22 cellular contexts compared by ENCODE assay signal in the genomic region with DNA sequence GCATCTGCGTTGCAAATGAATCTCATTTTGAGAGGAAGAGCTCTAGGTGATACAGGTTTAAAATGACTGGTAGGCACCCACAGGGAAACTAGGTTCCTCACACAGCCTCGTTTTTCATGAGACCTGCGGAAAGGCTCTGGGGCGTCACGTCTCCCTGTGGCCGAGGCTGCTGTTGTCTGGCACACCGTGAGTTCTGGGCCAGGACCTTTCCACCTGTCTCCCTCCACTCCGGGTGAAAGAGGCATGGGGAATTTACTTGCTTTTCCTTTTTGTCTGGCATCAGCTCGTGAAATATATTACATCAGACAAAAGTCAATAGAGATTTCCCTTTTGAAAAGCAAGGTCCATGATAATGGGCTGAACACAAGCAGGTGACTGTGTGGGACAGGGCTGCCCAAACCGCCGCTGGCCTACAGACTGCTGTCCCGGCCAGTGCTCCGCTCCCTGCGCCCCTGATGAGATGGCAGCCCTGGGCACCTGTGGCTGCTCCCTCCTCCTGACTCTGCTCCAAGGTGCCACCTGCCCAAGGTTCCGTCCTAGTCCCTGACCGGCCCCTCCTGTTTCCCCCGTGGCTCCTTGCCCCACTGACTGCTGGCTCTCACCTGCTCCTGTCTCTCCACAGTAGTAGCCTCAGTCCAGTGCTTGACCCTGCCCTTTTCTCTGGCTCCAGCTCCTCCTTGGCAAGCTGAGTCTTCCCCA.
DNase-seq lines count a peak whose midpoint lies in the region; ATAC-seq and TF ChIP-seq lines count a peak whose summit lies in the region.
"Had no signal": no experiment of that assay in that cellular context is flagged by ENCODE, and none has a peak within 500 bp of the region (broad histone marks: within the 10 kb centered on the region; RNA-seq: fewer than 3 reads in every experiment).

No MANE protein-coding gene starts in this region.

- H3K9me3 Mint-ChIP-seq in glutamatergic neuron (ENCODE audit: unreplicated experiment): peaks cover 30% of the 10 kb centered on the region
- H3K9me3 Mint-ChIP-seq in CD8-positive, alpha-beta T cell: no peaks in the 10 kb centered on the region
- H3K9me3 Mint-ChIP-seq: activated CD4-positive, alpha-beta memory T cell treated with anti-CD3 and anti-CD28 coated beads for 36 hours; activated T-cell treated with anti-CD3 and anti-CD28 coated beads, Interleukin-2, amount 50 U/mL, for 4 hours; stimulated activated naive CD8-positive, alpha-beta T cell treated with anti-CD3 and anti-CD28 coated beads, Interleukin-15, Interleukin-2, amounts not matched to agents 100 ng/mL and 50 ng/mL, for 24 hours had no signal

- DNase-seq in cardiac septum (ENCODE audit: low spot score): peak; percentile 61
- no peak for DNase-seq in left ventricle myocardium inferior
- DNase-seq in glutamatergic neuron: peak; percentile 10
- DNase-seq in neuronal stem cell (ENCODE audit: low spot score): no peak
- peak; percentile 35 for DNase-seq in aorta
- no peak for DNase-seq in amniotic stem cell (lab: John Stamatoyannopoulos, UW)
- no peak for DNase-seq in CD8-positive, alpha-beta T cell
- DNase-seq in mammary epithelial cell: no peak
- DNase-seq: activated CD4-positive, alpha-beta memory T cell treated with anti-CD3 and anti-CD28 coated beads for 36 hours; activated T-cell treated with anti-CD3 and anti-CD28 coated beads, Interleukin-2, amount 50 U/mL, for 4 hours; brain microvascular endothelial cell; GDM1; midbrain; NCI-H69; OCI-M1; T-helper 2 cell had no signal

- no CpG with 5 or more reads among the region's 17 CpGs for WGBS in neuronal stem cell (ENCODE audit: extremely low coverage in 2 of 2, insufficient read length in 2 of 2, insufficient replicate concordance in 1 of 2), 2 donors
- 89 to 90% methylated on average over 17 of the region's 17 CpGs for WGBS in aorta, 2 donors
- WGBS in mammary epithelial cell (ENCODE audit: low coverage, missing lambda C conversion rate): 87% methylated on average over 8 of the region's 17 CpGs

- H2BK12ac ChIP-seq in neuronal stem cell (ENCODE audit: low read length): no peak overlapping the region

- no peak overlapping the region for H2BK5ac ChIP-seq in neuronal stem cell (ENCODE audit: low read length)

- H2AFZ ChIP-seq in neuronal stem cell (ENCODE audit: low read length) (no peak overlapping the region), mammary epithelial cell (ENCODE audit: low read depth, low read length) (no peak overlapping the region)

- intact Hi-C loops in cardiac septum (cut with DNase I) (no loop called here), left ventricle myocardium inferior (cut with micrococcal nuclease) (no loop called here), aorta (cut with DNase I) (no loop called here), mammary epithelial cell (cut with micrococcal nuclease) (no loop called here)
- intact Hi-C loops in CD8-positive, alpha-beta T cell (cut with DNase I, micrococcal nuclease): no loop called here

- BruUV-seq in mammary epithelial cell (replicated peaks; lab: Mats Ljungman, UMichigan): no TSS peak

- POLR2A ChIA-PET in CD8-positive, alpha-beta T cell (lab: Charles Lee): no interaction called here

- in situ Hi-C loops in mammary epithelial cell (cut with MboI; ENCODE audit: low sequenced_read_pairs in 2 of 2): no loop called here

- H2AK5ac ChIP-seq in neuronal stem cell (ENCODE audit: low read depth, low read length): no peak overlapping the region

- H3K4me3 Mint-ChIP-seq in glutamatergic neuron (ENCODE audit: unreplicated experiment): no peak overlapping the region
- H3K4me3 Mint-ChIP-seq in CD8-positive, alpha-beta T cell: no peak overlapping the region
- H3K4me3 Mint-ChIP-seq: activated CD4-positive, alpha-beta memory T cell treated with anti-CD3 and anti-CD28 coated beads for 36 hours; activated naive CD8-positive, alpha-beta T cell; activated T-cell treated with anti-CD3 and anti-CD28 coated beads, Interleukin-2, amount 50 U/mL, for 4 hours; stimulated activated naive CD8-positive, alpha-beta T cell treated with anti-CD3 and anti-CD28 coated beads, Interleukin-15, Interleukin-2, amounts not matched to agents 100 ng/mL and 50 ng/mL, for 24 hours had no signal

- peaks cover 3% of the 10 kb centered on the region for H3K79me1 ChIP-seq in neuronal stem cell (ENCODE audit: low read depth, low read length)

- no peak overlapping the region for H2BK120ac ChIP-seq in neuronal stem cell (ENCODE audit: low read depth, low read length)

- H2BK15ac ChIP-seq in neuronal stem cell (ENCODE audit: low read length): peak overlapping the region; percentile 64

- H3K36me3 ChIP-seq in left ventricle myocardium inferior (no peaks in the 10 kb centered on the region), neuronal stem cell (replicated peaks in 1 of 2; ENCODE audit: control insufficient read depth in 2 of 2, insufficient read depth in 2 of 2, low read length in 2 of 2) (no peaks in the 10 kb centered on the region), aorta (ENCODE audit: control insufficient read depth in 1 of 2, insufficient read depth in 2 of 2, low read length in 1 of 2) (no peaks in the 10 kb centered on the region), mammary epithelial cell (ENCODE audit: insufficient read depth, low read length) (no peaks in the 10 kb centered on the region)
- no peaks in the 10 kb centered on the region for H3K36me3 ChIP-seq in CD8-positive, alpha-beta T cell (ENCODE audit: insufficient read depth, low read length)
- H3K36me3 ChIP-seq: brain microvascular endothelial cell, uterus had no signal

- H3K36me3 Mint-ChIP-seq in glutamatergic neuron (ENCODE audit: unreplicated experiment): peaks cover 26% of the 10 kb centered on the region
- peaks cover 10% of the 10 kb centered on the region for H3K36me3 Mint-ChIP-seq in CD8-positive, alpha-beta T cell

- H3K4me2 ChIP-seq in neuronal stem cell (ENCODE audit: insufficient read depth, low read length, poor library complexity, severe bottlenecking) (no peak overlapping the region), mammary epithelial cell (ENCODE audit: insufficient read depth, low read depth, low read length) (no peak overlapping the region)

- no peak overlapping the region for H3K27ac Mint-ChIP-seq in glutamatergic neuron (ENCODE audit: unreplicated experiment)
- H3K27ac Mint-ChIP-seq in CD8-positive, alpha-beta T cell: no peak overlapping the region
- H3K27ac Mint-ChIP-seq: activated CD4-positive, alpha-beta memory T cell treated with anti-CD3 and anti-CD28 coated beads for 36 hours; activated naive CD8-positive, alpha-beta T cell; stimulated activated naive CD8-positive, alpha-beta T cell treated with anti-CD3 and anti-CD28 coated beads, Interleukin-15, Interleukin-2, amounts not matched to agents 100 ng/mL and 50 ng/mL, for 24 hours had no signal

- no peak overlapping the region for H3K4me3 ChIP-seq in left ventricle myocardium inferior
- H3K4me3 ChIP-seq in neuronal stem cell (ENCODE audit: low read length in 2 of 2): no peak overlapping the region
- H3K4me3 ChIP-seq in aorta (ENCODE audit: low read length in 2 of 2): no peak overlapping the region
- H3K4me3 ChIP-seq in CD8-positive, alpha-beta T cell (ENCODE audit: low read depth, low read length): no peak overlapping the region
- H3K4me3 ChIP-seq in mammary epithelial cell (replicated peaks in 1 of 3; ENCODE audit: insufficient read depth in 1 of 3, low read depth in 2 of 3, low read length in 3 of 3): no peak overlapping the region
- H3K4me3 ChIP-seq: uterus had no signal

- H3K27ac ChIP-seq in left ventricle myocardium inferior (replicated peaks) (no peak overlapping the region), neuronal stem cell (replicated peaks; ENCODE audit: low read length) (no peak overlapping the region), aorta (ENCODE audit: low read depth in 1 of 2, low read length in 2 of 2) (no peak overlapping the region), mammary epithelial cell (ENCODE audit: insufficient read depth, low read depth, low read length) (no peak overlapping the region)
- H3K27ac ChIP-seq in CD8-positive, alpha-beta T cell (ENCODE audit: low read depth, low read length): no peak overlapping the region
- H3K27ac ChIP-seq: brain microvascular endothelial cell, C4-2B, neutrophil, uterus, VCaP had no signal

- H3K4me1 Mint-ChIP-seq in glutamatergic neuron (ENCODE audit: low read depth, unreplicated experiment): peaks cover 3% of the 10 kb centered on the region
- peaks cover 9% of the 10 kb centered on the region for H3K4me1 Mint-ChIP-seq in CD8-positive, alpha-beta T cell (ENCODE audit: low read depth)

- H3K9ac ChIP-seq in neuronal stem cell (ENCODE audit: low read depth, low read length, poor library complexity) (no peak overlapping the region), mammary epithelial cell (ENCODE audit: insufficient read depth, low read length) (no peak overlapping the region)

- TF ChIP-seq CTCF in left ventricle myocardium inferior (IDR thresholded peaks at IDR 0.05; ENCODE audit: borderline replicate concordance): no peak
- no peak for TF ChIP-seq CTCF in glutamatergic neuron (IDR thresholded peaks at IDR 0.05; ENCODE audit: partially characterized antibody, unreplicated experiment)
- no peak for TF ChIP-seq CTCF in CD8-positive, alpha-beta T cell (IDR thresholded peaks at IDR 0.05)
- TF ChIP-seq CTCF in mammary epithelial cell (conservative IDR thresholded peaks at IDR 0.05 in 1 of 2, IDR thresholded peaks at IDR 0.05 in 1 of 2; ENCODE audit: extremely low read depth in 1 of 2, insufficient read depth in 1 of 2, low read depth in 1 of 2, low read length in 2 of 2): no peak

- CTCF ChIA-PET in CD8-positive, alpha-beta T cell (lab: Charles Lee): interaction anchor here (1.1 kb wide), 1 partner anchor 22 kb away, joined by 4 read pairs; no protein-coding TSS in a partner anchor
- CTCF ChIA-PET in mammary epithelial cell (lab: Charles Lee; ENCODE audit: low non-redundant PET): no interaction called here

- no peak for ATAC-seq in aorta (ENCODE audit: low FRiP score)
- no peak for ATAC-seq in CD8-positive, alpha-beta T cell
- ATAC-seq: activated T-cell treated with anti-CD3 and anti-CD28 coated beads, Interleukin-2, amount 50 U/mL, for 4 hours had no signal

- H3K79me2 ChIP-seq in mammary epithelial cell (ENCODE audit: insufficient read depth, low read length): no peaks in the 10 kb centered on the region

- H4K91ac ChIP-seq in neuronal stem cell (ENCODE audit: low read depth, low read length, poor library complexity): no peak overlapping the region

- H3K9me3 ChIP-seq in left ventricle myocardium inferior (replicated peaks) (no peaks in the 10 kb centered on the region), neuronal stem cell (replicated peaks in 1 of 2; ENCODE audit: control insufficient read depth in 2 of 2, insufficient read depth in 1 of 2, low read depth in 1 of 2, low read length in 2 of 2) (peaks cover 6 to 11% of the 10 kb centered on the region in 2 donors), aorta (ENCODE audit: control insufficient read depth, low read length) (no peaks in the 10 kb centered on the region), mammary epithelial cell (replicated peaks; ENCODE audit: insufficient read depth, low read length) (peaks cover 3% of the 10 kb centered on the region)
- H3K9me3 ChIP-seq in CD8-positive, alpha-beta T cell (ENCODE audit: low read length): no peaks in the 10 kb centered on the region
- H3K9me3 ChIP-seq: neutrophil, uterus had no signal

- dilution Hi-C loops in mammary epithelial cell (cut with HindIII; ENCODE audit: low sequenced_read_pairs): no loop called here

- no peak overlapping the region for H3K14ac ChIP-seq in neuronal stem cell (ENCODE audit: low read length)

- H3K23ac ChIP-seq in neuronal stem cell (ENCODE audit: low read depth, low read length, poor library complexity): no peak overlapping the region

- H4K20me1 ChIP-seq in mammary epithelial cell (ENCODE audit: insufficient read depth, low read length): no peaks in the 10 kb centered on the region

- peaks cover 5% of the 10 kb centered on the region for H3K4me1 ChIP-seq in left ventricle myocardium inferior
- no peaks in the 10 kb centered on the region for H3K4me1 ChIP-seq in neuronal stem cell (ENCODE audit: control insufficient read depth in 2 of 2, insufficient read depth in 1 of 2, low read depth in 1 of 2, low read length in 2 of 2)
- H3K4me1 ChIP-seq in aorta (ENCODE audit: control insufficient read depth in 1 of 2, insufficient read depth in 2 of 2, low read length in 2 of 2): no peaks in the 10 kb centered on the region
- H3K4me1 ChIP-seq in CD8-positive, alpha-beta T cell (ENCODE audit: insufficient read depth, low read length): no peaks in the 10 kb centered on the region
- H3K4me1 ChIP-seq in mammary epithelial cell (ENCODE audit: insufficient read depth, low read length): no peaks in the 10 kb centered on the region
- H3K4me1 ChIP-seq: uterus had no signal

- peaks cover 6% of the 10 kb centered on the region for H3K27me3 Mint-ChIP-seq in glutamatergic neuron (ENCODE audit: unreplicated experiment)
- no peaks in the 10 kb centered on the region for H3K27me3 Mint-ChIP-seq in CD8-positive, alpha-beta T cell (ENCODE audit: low read depth)
- H3K27me3 Mint-ChIP-seq: activated CD4-positive, alpha-beta memory T cell treated with anti-CD3 and anti-CD28 coated beads for 36 hours; activated naive CD8-positive, alpha-beta T cell; stimulated activated naive CD8-positive, alpha-beta T cell treated with anti-CD3 and anti-CD28 coated beads, Interleukin-15, Interleukin-2, amounts not matched to agents 100 ng/mL and 50 ng/mL, for 24 hours had no signal

- H3K27me3 ChIP-seq in left ventricle myocardium inferior (ENCODE audit: low read depth) (no peaks in the 10 kb centered on the region), neuronal stem cell (ENCODE audit: control insufficient read depth in 3 of 3, insufficient read depth in 3 of 3, low read depth in 1 of 3, low read length in 3 of 3) (no peaks in the 10 kb centered on the region), aorta (ENCODE audit: control insufficient read depth in 1 of 2, insufficient read depth in 2 of 2, low read length in 1 of 2) (no peaks in the 10 kb centered on the region), mammary epithelial cell (ENCODE audit: insufficient read depth, low read length) (no peaks in the 10 kb centered on the region)
- no peaks in the 10 kb centered on the region for H3K27me3 ChIP-seq in CD8-positive, alpha-beta T cell (ENCODE audit: insufficient read depth, low read length)
- H3K27me3 ChIP-seq: brain microvascular endothelial cell, neutrophil, uterus had no signal

- H3K18ac ChIP-seq in neuronal stem cell (ENCODE audit: low read length): peak overlapping the region; percentile 80

- H3K4ac ChIP-seq in neuronal stem cell (ENCODE audit: low read length): no peak overlapping the region

- no peak overlapping the region for H4K8ac ChIP-seq in neuronal stem cell (ENCODE audit: low read depth, low read length)

Comparison
In these comparisons a context has a peak if more than half of its experiments do, and no peak if none do; other contexts are left out.
1. DNase-seq: peak in cardiac septum (single experiment), glutamatergic neuron (single experiment) and aorta (2 of 2); none in left ventricle myocardium inferior (single experiment), neuronal stem cell (single experiment), amniotic stem cell (single experiment), CD8-positive, alpha-beta T cell (0 of 7) and mammary epithelial cell (single experiment).